Comparison of ENCODE assay signal across 27 cellular contexts in the genomic region with DNA sequence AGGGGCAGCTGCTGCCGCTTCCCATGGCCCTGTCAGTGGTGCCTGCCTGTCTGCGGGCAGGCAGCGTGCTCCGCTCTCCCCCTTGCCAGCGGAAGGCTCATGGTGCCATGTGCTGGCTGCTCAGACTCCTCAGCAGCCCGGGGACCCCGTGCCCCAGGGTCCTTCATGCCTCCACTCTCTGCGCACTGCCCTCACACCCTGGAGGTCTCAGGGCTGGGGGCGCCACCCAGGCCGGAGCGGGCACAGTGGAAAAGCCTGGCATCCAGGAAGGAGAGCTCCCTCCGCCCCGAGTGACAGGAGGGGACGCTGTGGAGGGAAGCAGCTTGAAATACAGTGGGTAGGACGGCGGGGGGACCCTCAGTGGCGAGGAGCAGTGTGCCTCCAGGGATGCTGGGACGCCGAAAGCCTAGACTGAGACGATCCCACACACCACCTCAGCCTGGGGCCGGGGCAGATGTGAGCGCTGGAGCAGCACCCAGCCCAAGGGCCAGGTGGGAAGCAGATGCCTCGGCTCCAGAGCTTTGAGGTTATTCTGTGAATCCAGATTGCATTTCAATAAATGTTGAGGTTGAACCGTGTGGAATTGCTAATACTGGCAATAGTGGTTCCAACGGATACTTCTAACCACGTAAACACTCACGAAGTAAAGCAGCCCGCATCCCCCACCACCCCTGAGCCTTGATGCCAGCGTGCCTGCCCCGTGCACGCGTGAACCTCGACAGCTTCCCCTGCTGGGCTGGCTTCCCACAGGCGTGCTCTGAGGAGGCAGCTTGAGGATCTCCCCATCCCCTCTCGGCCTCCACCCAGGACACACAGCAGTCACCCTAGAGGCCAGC. TPM values are rescaled to one million over a fixed set of nuclear protein-coding genes. Genes with fewer than 3 reads are reported as not detected.
A peak's percentile ranks its signal among the peaks of the same experiment; 100 is the strongest.
DNase-seq lines count a peak whose midpoint lies in the region; ATAC-seq and TF ChIP-seq lines count a peak whose summit lies in the region.
"Had no signal": no experiment of that assay in that cellular context is flagged by ENCODE, and none has a peak within 500 bp of the region (broad histone marks: within the 10 kb centered on the region; RNA-seq: fewer than 3 reads in every experiment).

No MANE protein-coding gene starts in this region.

- H3K4me1 Mint-ChIP-seq in central memory CD8-positive, alpha-beta T cell = peaks cover 41% of the 10 kb centered on the region
- peaks cover 98% of the 10 kb centered on the region for H3K4me1 Mint-ChIP-seq in stimulated activated naive CD8-positive, alpha-beta T cell treated with anti-CD3 and anti-CD28 coated beads, Interleukin-15, amount 100 ng/mL, for 72 hours

- peaks cover 27% of the 10 kb centered on the region for H3K36me3 Mint-ChIP-seq in central memory CD8-positive, alpha-beta T cell (ENCODE audit: insufficient read depth)

- no peaks in the 10 kb centered on the region for H3K9me2 ChIP-seq in GM23248 (ENCODE audit: insufficient read depth)

- H3K4me3 Mint-ChIP-seq in central memory CD8-positive, alpha-beta T cell = peak overlapping the region; percentile 52
- H3K4me3 Mint-ChIP-seq in stimulated activated naive CD8-positive, alpha-beta T cell treated with anti-CD3 and anti-CD28 coated beads, Interleukin-15, amount 100 ng/mL, for 72 hours = no peak overlapping the region
- H3K4me3 Mint-ChIP-seq: stimulated activated naive B cell treated with anti-CD40 and anti-IgM and Interleukin-4, amounts not matched to agents 10 μg/mL and 1 μg/mL and 100 μg/mL, for 72 hours had no signal

- ATAC-seq in heart left ventricle (no peak), left cardiac atrium (no peak), HG02840 (IDR thresholded peaks at IDR 0.05; ENCODE audit: low FRiP score, unreplicated experiment) (no peak), GM18519 (IDR thresholded peaks at IDR 0.05; ENCODE audit: low FRiP score, unreplicated experiment) (no peak)
- ATAC-seq in central memory CD8-positive, alpha-beta T cell (replicated peaks; ENCODE audit: extremely low read depth, poor library complexity, severe bottlenecking) = no peak
- no peak for ATAC-seq in stimulated activated naive CD8-positive, alpha-beta T cell treated with anti-CD3 and anti-CD28 coated beads, Interleukin-15, amount 100 ng/mL, for 72 hours
- ATAC-seq: esophagus mucosa; psoas muscle; stimulated activated naive B cell treated with anti-CD40 and anti-IgM and Interleukin-4, amounts not matched to agents 10 μg/mL and 1 μg/mL and 100 μg/mL, for 72 hours had no signal

- H3K36me3 ChIP-seq in heart left ventricle = peaks cover 0 to 85% (median 72%) of the 10 kb centered on the region in 9 donors
- no peaks in the 10 kb centered on the region for H3K36me3 ChIP-seq in GM23248 (ENCODE audit: low read depth)

- no peak for TF ChIP-seq POLR2A in heart left ventricle (IDR thresholded peaks at IDR 0.05)

- intact Hi-C loops in heart left ventricle (cut with DNase I) (loop anchor here in 3 of 10 donors (2.0 to 10.0 kb wide), 3 partner anchors 45 to 72 kb away; partner anchors contain the start of genes TELO2 (in 2 of the 3), CRAMP1 (in 1 of the 3) and IFT140 (in 1 of the 3)), left cardiac atrium (cut with DNase I) (no loop called here)

- WGBS in heart left ventricle, 4 donors = 73 to 81% (median 77%) methylated on average over 31 to 35 of the region's 35 CpGs
- 83 to 86% methylated on average over 34 of the region's 35 CpGs for WGBS in GM23248 (ENCODE audit: low coverage in 1 of 2, low lambda C conversion rate in 2 of 2, missing lambda C conversion rate in 2 of 2), 2 experiments

- DNase-seq in heart left ventricle = peak in 2 of 5 donors; percentile 21 to 46
- DNase-seq in left cardiac atrium = no peak
- DNase-seq in NCI-H2171 treated with DMSO at 0.1 percent for 48 hours (lab: John Stamatoyannopoulos, UW) = peak; percentile 51
- DNase-seq in central memory CD8-positive, alpha-beta T cell (ENCODE audit: low spot score in 2 of 2) = no peak
- DNase-seq in stimulated activated naive CD8-positive, alpha-beta T cell treated with anti-CD3 and anti-CD28 coated beads, Interleukin-15, amount 100 ng/mL, for 72 hours = no peak
- DNase-seq in GM23248 = no peak
- DNase-seq: activated CD4-positive, alpha-beta T cell treated with anti-CD3 and anti-CD28 coated beads, Interleukin-2, amount 50 U/mL, for 1 hour; CD4-positive, CD25-positive, alpha-beta regulatory T cell; DMS153; effector CD8-positive, alpha-beta T cell; IMR-90; islet precursor cell; NCI-H1105; NCI-H2081 treated with DMSO at 0.1 percent for 48 hours; stimulated activated CD4-positive, alpha-beta T cell treated with anti-CD3 and anti-CD28 coated beads, Interleukin-2, amount 100 ng/mL, for 24 hours; stimulated activated naive B cell treated with anti-CD40 and anti-IgM and Interleukin-4, amounts not matched to agents 10 μg/mL and 1 μg/mL and 100 μg/mL, for 72 hours had no signal

- H3K9me3 Mint-ChIP-seq in central memory CD8-positive, alpha-beta T cell = no peaks in the 10 kb centered on the region
- H3K9me3 Mint-ChIP-seq in stimulated activated naive CD8-positive, alpha-beta T cell treated with anti-CD3 and anti-CD28 coated beads, Interleukin-15, amount 100 ng/mL, for 72 hours = no peaks in the 10 kb centered on the region
- H3K9me3 Mint-ChIP-seq: CD4-positive, CD25-positive, alpha-beta regulatory T cell; stimulated activated naive B cell treated with anti-CD40 and anti-IgM and Interleukin-4, amounts not matched to agents 10 μg/mL and 1 μg/mL and 100 μg/mL, for 72 hours had no signal

- H3K27ac ChIP-seq in heart left ventricle (peak overlapping the region in 10 of 12 donors; percentile 13 to 99 (median 94)), GM23248 (no peak overlapping the region)
- H3K27ac ChIP-seq: psoas muscle, skin epidermis had no signal

- peaks cover 74% of the 10 kb centered on the region for H3K79me2 ChIP-seq in GM23248 (ENCODE audit: insufficient read depth)

- H3F3A ChIP-seq in GM23248 (ENCODE audit: insufficient read depth) = peaks cover 14% of the 10 kb centered on the region

- peak overlapping the region; percentile 72 for H3K27ac Mint-ChIP-seq in central memory CD8-positive, alpha-beta T cell (ENCODE audit: low read depth)
- peak overlapping the region; percentile 21 to 77 for H3K27ac Mint-ChIP-seq in stimulated activated naive CD8-positive, alpha-beta T cell treated with anti-CD3 and anti-CD28 coated beads, Interleukin-15, amount 100 ng/mL, for 72 hours
- H3K27ac Mint-ChIP-seq: stimulated activated naive B cell treated with anti-CD40 and anti-IgM and Interleukin-4, amounts not matched to agents 10 μg/mL and 1 μg/mL and 100 μg/mL, for 72 hours had no signal

- no peaks in the 10 kb centered on the region for H3K27me3 Mint-ChIP-seq in central memory CD8-positive, alpha-beta T cell
- H3K27me3 Mint-ChIP-seq in stimulated activated naive CD8-positive, alpha-beta T cell treated with anti-CD3 and anti-CD28 coated beads, Interleukin-15, amount 100 ng/mL, for 72 hours = no peaks in the 10 kb centered on the region
- H3K27me3 Mint-ChIP-seq: CD4-positive, CD25-positive, alpha-beta regulatory T cell had no signal

- peaks cover 0 to 6% (median 0%) of the 10 kb centered on the region in 9 donors for H3K27me3 ChIP-seq in heart left ventricle
- H3K27me3 ChIP-seq in GM23248 (replicated peaks; ENCODE audit: insufficient read depth) = no peaks in the 10 kb centered on the region

- no peak overlapping the region for H3K4me2 ChIP-seq in GM23248 (ENCODE audit: unreplicated experiment)

- in situ Hi-C loops in GM23248 (cut with MboI) = no loop called here

- no peaks in the 10 kb centered on the region; the same call in 1 of the 2 replicates for H4K20me1 ChIP-seq in GM23248 (ENCODE audit: insufficient read depth)

- H3K4me3 ChIP-seq in heart left ventricle (peak overlapping the region in 4 of 12 donors; percentile 15 to 90 (median 47)), GM23248 (no peak overlapping the region)
- H3K4me3 ChIP-seq: psoas muscle, skin epidermis had no signal

- H3K9me3 ChIP-seq in heart left ventricle = no peaks in the 10 kb centered on the region
- H3K9me3 ChIP-seq in GM23248 (ENCODE audit: low read depth) = no peaks in the 10 kb centered on the region
- H3K9me3 ChIP-seq: psoas muscle had no signal

- H3K9ac ChIP-seq in GM23248 = no peak overlapping the region

- TF ChIP-seq CTCF in heart left ventricle (IDR thresholded peaks at IDR 0.05) = no peak

- H3K4me1 ChIP-seq in heart left ventricle = peaks cover 20 to 99% (median 84%) of the 10 kb centered on the region in 12 donors
- peaks cover 12% of the 10 kb centered on the region; the same call in 1 of the 2 replicates for H3K4me1 ChIP-seq in GM23248 (ENCODE audit: insufficient read depth)

- H2AFZ ChIP-seq in GM23248 = no peak overlapping the region

RNA-seq across cellular contexts. Expression of gene TMEM204, which starts 6.5 kb away (rescaled TPM):
- total RNA-seq in heart left ventricle = 10 to 100 TPM; 14.0 to 64.2 (median 19.5) TPM
- polyA plus RNA-seq in heart left ventricle = 10 to 100 TPM; 29.0 to 37.4 TPM
- 10 to 100 TPM; 26.7 to 29.4 TPM for total RNA-seq in left cardiac atrium
- 40.0 and 43.1 TPM in 2 replicates for total RNA-seq in GM23248 (2014; rRNA removed; shearing (Covaris generic))
- polyA plus RNA-seq in GM23248 (2016; fragmentation: Nextera tagmentation; extraction: Ambion mirVana) = 26.0 and 28.6 TPM in 2 replicates
- total RNA-seq: G401, NCI-H460, SK-MEL-5 had no signal

RNA-seq across cellular contexts. Expression of gene TELO2, which starts 46.8 kb away (rescaled TPM):
- 10 to 100 TPM; 11.8 to 29.6 (median 16.7) TPM for total RNA-seq in heart left ventricle
- polyA plus RNA-seq in heart left ventricle = 10 to 100 TPM; 22.7 to 27.0 TPM
- total RNA-seq in left cardiac atrium = 10 to 100 TPM; 17.9 to 22.2 TPM
- 24.7 and 29.3 TPM in 2 replicates for total RNA-seq in GM23248 (2014; rRNA removed; shearing (Covaris generic))
- polyA plus RNA-seq in GM23248 (2016; fragmentation: Nextera tagmentation; extraction: Ambion mirVana) = 28.5 and 30.5 TPM in 2 replicates

RNA-seq across cellular contexts. Expression of gene PTX4, which starts 51.2 kb away (rescaled TPM):
- total RNA-seq in heart left ventricle = under 1 TPM in 2 of 9 donors, not detected in 7; 0.20 to 0.23 TPM
- under 1 TPM in 1 of 2 donors, not detected in 1; 0.04 TPM for polyA plus RNA-seq in heart left ventricle
- total RNA-seq in left cardiac atrium = under 1 TPM in 1 of 2 donors, not detected in 1; 0.21 TPM
- not detected in 2 replicates for total RNA-seq in GM23248 (2014; rRNA removed; shearing (Covaris generic))
- polyA plus RNA-seq in GM23248 (2016; fragmentation: Nextera tagmentation; extraction: Ambion mirVana) = 0.18 TPM in 1 of 2 replicates, not detected in the other
- total RNA-seq: CD4-positive, CD25-positive, alpha-beta regulatory T cell; esophagus mucosa; frontal cortex; IMR-90; lung microvascular endothelial cell; SK-MEL-5; T-helper 2 cell treated with Interferon-gamma antibody and Interleukin-4, amounts not matched to agents 100 ng/mL and 5 ng/mL, for 36 hours had no signal
- polyA plus RNA-seq: CD4-positive, CD25-positive, alpha-beta regulatory T cell had no signal
